12 cellular contexts compared by ENCODE assay signal in the genomic region with DNA sequence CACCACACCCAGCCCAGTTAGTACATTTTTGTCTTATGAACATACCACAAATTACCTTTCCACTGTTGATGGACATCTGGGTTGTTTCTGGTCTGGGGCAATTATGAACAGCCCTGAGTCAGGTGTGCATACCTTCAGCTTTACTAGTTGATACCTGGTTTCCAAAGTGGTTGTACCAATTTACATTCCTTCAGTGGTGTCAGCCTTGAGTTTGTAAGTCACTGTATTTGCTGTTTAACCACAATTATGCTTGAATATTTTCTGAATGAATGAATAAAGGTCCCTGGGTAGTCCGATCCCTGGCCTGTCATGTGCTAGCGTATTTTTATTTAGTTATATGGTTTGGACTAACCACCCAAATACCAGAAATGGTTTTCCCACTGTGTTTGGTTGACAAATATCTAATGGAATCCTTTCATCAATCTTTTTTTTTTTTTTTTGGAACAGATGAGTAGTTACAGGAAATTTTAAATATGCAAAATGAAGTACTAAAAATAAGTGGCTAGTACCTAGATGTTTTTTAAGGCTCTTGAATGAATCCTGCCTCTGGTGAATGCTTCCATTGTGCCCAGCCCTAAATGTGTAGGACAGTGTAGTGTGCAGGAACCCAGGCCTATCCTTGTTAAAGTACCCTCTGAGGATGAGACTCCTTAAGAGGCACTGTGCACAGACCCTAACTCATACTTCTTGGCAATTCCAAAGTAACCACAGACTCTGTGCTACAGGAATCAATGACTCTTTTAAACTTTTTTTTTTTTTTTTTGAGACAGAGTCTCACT. TPM values are rescaled to one million over a fixed set of nuclear protein-coding genes. Genes with fewer than 3 reads are reported as not detected.
DNase-seq lines count a peak whose midpoint lies in the region; ATAC-seq and TF ChIP-seq lines count a peak whose summit lies in the region.
"Had no signal": no experiment of that assay in that cellular context is flagged by ENCODE, and none has a peak within 500 bp of the region (broad histone marks: within the 10 kb centered on the region; RNA-seq: fewer than 3 reads in every experiment).

No MANE protein-coding gene starts in this region.

- H3K4me2 ChIP-seq in BLaER1, result peak overlapping the region; percentile 96; the same call in 1 of the 2 replicates

- H3K27ac ChIP-seq in BLaER1, result no peak overlapping the region
- H3K27ac ChIP-seq: upper lobe of left lung had no signal

- H3K9ac ChIP-seq in BLaER1, result no peak overlapping the region

- peaks cover 81% of the 10 kb centered on the region for H4K20me1 ChIP-seq in BLaER1

- no peaks in the 10 kb centered on the region for H3K9me3 ChIP-seq in BLaER1
- H3K9me3 ChIP-seq: upper lobe of left lung had no signal

- peaks cover 8% of the 10 kb centered on the region; the same call in 1 of the 2 replicates for H3K27me3 ChIP-seq in BLaER1

- H3K4me3 ChIP-seq in BLaER1, result no peak overlapping the region
- no peak overlapping the region for H3K4me3 ChIP-seq in cardiac fibroblast (replicated peaks in 1 of 2; ENCODE audit: low read depth in 2 of 2, low read length in 2 of 2)
- H3K4me3 ChIP-seq: upper lobe of left lung had no signal

- no peaks in the 10 kb centered on the region for H3K36me3 ChIP-seq in BLaER1
- H3K36me3 ChIP-seq: upper lobe of left lung had no signal

- no peak for TF ChIP-seq CTCF in cardiac fibroblast (IDR thresholded peaks at IDR 0.05; ENCODE audit: low read depth, low read length)

- peaks cover 58% of the 10 kb centered on the region for H3K4me1 ChIP-seq in BLaER1

- ATAC-seq in HG03095 (IDR thresholded peaks at IDR 0.05; ENCODE audit: unreplicated experiment), result no peak
- ATAC-seq in HG03520 (IDR thresholded peaks at IDR 0.05; ENCODE audit: unreplicated experiment), result no peak
- ATAC-seq: activated CD4-positive, alpha-beta T cell treated with anti-CD3 and anti-CD28 coated beads for 36 hours had no signal

- peak; percentile 16 for DNase-seq in LoVo (ENCODE audit: low spot score)
- peak; percentile 68 to 94 for DNase-seq in cardiac fibroblast (ENCODE audit: low read depth in 2 of 2)
- DNase-seq in myocyte (ENCODE audit: low read depth), result peak; percentile 76
- DNase-seq in activated naive CD4-positive, alpha-beta T cell treated with Interleukin-2 at 50 U/mL for 16 hours, result no peak
- DNase-seq in iPS-NIHi7 (ENCODE audit: extremely low spot score), result no peak
- DNase-seq: activated CD4-positive, alpha-beta T cell treated with anti-CD3 and anti-CD28 coated beads for 36 hours; activated gamma-delta T cell; nucleus accumbens; upper lobe of left lung had no signal

RNA-seq across cellular contexts. Expression of gene DUSP14, which starts 3.7 kb away (rescaled TPM):
- total RNA-seq in myocyte, result 40.4 and 80.2 TPM in 2 replicates
- 56.9 TPM for polyA plus RNA-seq in myocyte (2012)

Comparison
In these comparisons a context has a peak if more than half of its experiments do, and no peak if none do; other contexts are left out.
1. DNase-seq: peak in LoVo (single experiment), cardiac fibroblast (2 of 2) and myocyte (single experiment); none in activated naive CD4-positive, alpha-beta T cell treated with Interleukin-2 at 50 U/mL for 16 hours (single experiment) and iPS-NIHi7 (single experiment).